Comparison of ENCODE assay signal across 11 cellular contexts in genomic region chrX:104310084-104310483, GRCh38. TPM values are rescaled to one million over a fixed set of nuclear protein-coding genes. Genes with fewer than 3 reads are reported as not detected.
A peak's percentile ranks its signal among the peaks of the same experiment; 100 is the strongest.
DNase-seq lines count a peak whose midpoint lies in the region; ATAC-seq and TF ChIP-seq lines count a peak whose summit lies in the region.
"Had no signal": no experiment of that assay in that cellular context is flagged by ENCODE, and none has a peak within 500 bp of the region (broad histone marks: within the 10 kb centered on the region; RNA-seq: fewer than 3 reads in every experiment).

No MANE protein-coding gene starts in this region.

- TF ChIP-seq POLR2A in gastrocnemius medialis (IDR thresholded peaks at IDR 0.05): no peak

- peak; percentile 43 for TF ChIP-seq CTCF in AG04450 (IDR thresholded peaks at IDR 0.05; ENCODE audit: low read depth, low read length)
- no peak for TF ChIP-seq CTCF in gastrocnemius medialis (IDR thresholded peaks at IDR 0.05 in 4 of 5, conservative IDR thresholded peaks at IDR 0.05 in 1 of 5)

- DNase-seq in AG04450 (ENCODE audit: low read depth, low spot score) (no peak), HuH-7 (ENCODE audit: low spot score) (peak; percentile 4), amniotic epithelial cell (ENCODE audit: low read depth) (peak; percentile 39), kidney glomerular epithelial cell (lab: John Stamatoyannopoulos, UW) (peak; percentile 27), gastrocnemius medialis (no peak), NCI-H2171 (lab: John Stamatoyannopoulos, UW) (no peak)
- no peak for DNase-seq in activated CD4-positive, alpha-beta T cell treated with anti-CD3 and anti-CD28 coated beads for 1 hour
- DNase-seq: central memory CD4-positive, alpha-beta T cell; upper lobe of left lung had no signal

- ATAC-seq in HG03159 (IDR thresholded peaks at IDR 0.05; ENCODE audit: unreplicated experiment) (no peak), gastrocnemius medialis (no peak)

- CTCF ChIA-PET in AG04450 (lab: Charles Lee): interaction anchor here (0.7 to 2.7 kb wide), 11 partner anchors 10 to 880 kb away, joined by 3 to 34 read pairs (median 6); no protein-coding TSS in a partner anchor

- POLR2A ChIA-PET in AG04450 (lab: Yijun Ruan, JAX): no interaction called here

- in situ Hi-C loops in gastrocnemius medialis (cut with MboI; ENCODE audit: low sequenced_read_pairs in 4 of 4): no loop called here

- H3K27me3 ChIP-seq in AG04450 (ENCODE audit: control insufficient read depth, insufficient read depth, low read length): no peaks in the 10 kb centered on the region
- H3K27me3 ChIP-seq in gastrocnemius medialis: no peaks in the 10 kb centered on the region
- H3K27me3 ChIP-seq: upper lobe of left lung had no signal

- no peaks in the 10 kb centered on the region for H3K9me3 ChIP-seq in AG04450 (ENCODE audit: control insufficient read depth, insufficient read depth, low read length)
- no peaks in the 10 kb centered on the region for H3K9me3 ChIP-seq in gastrocnemius medialis
- H3K9me3 ChIP-seq: upper lobe of left lung had no signal

- H3K4me3 ChIP-seq in AG04450 (ENCODE audit: low read depth, low read length): peak overlapping the region; percentile 39; the same call in 1 of the 2 replicates
- H3K4me3 ChIP-seq in gastrocnemius medialis: no peak overlapping the region
- H3K4me3 ChIP-seq: upper lobe of left lung had no signal

- intact Hi-C loops in gastrocnemius medialis (cut with DNase I; ENCODE audit: low total_unique reads): no loop called here

- no peaks in the 10 kb centered on the region for H3K4me1 ChIP-seq in gastrocnemius medialis
- H3K4me1 ChIP-seq: parathyroid adenoma, upper lobe of left lung had no signal

- H3K27ac ChIP-seq in AG04450 (ENCODE audit: low read depth, low read length): no peak overlapping the region
- no peak overlapping the region for H3K27ac ChIP-seq in gastrocnemius medialis
- H3K27ac ChIP-seq: parathyroid adenoma, upper lobe of left lung had no signal

- no peaks in the 10 kb centered on the region for H3K36me3 ChIP-seq in gastrocnemius medialis
- H3K36me3 ChIP-seq: upper lobe of left lung had no signal

RNA-seq across cellular contexts. Expression of gene ESX1, which starts 55.4 kb away (rescaled TPM):
- not detected in 2 replicates for polyA plus RNA-seq in AG04450 (2011; rRNA removed)
- not detected in 2 replicates for polyA minus RNA-seq in AG04450 (2011; rRNA and poly(A)+ RNA removed)
- total RNA-seq in gastrocnemius medialis: not detected
- total RNA-seq: upper lobe of left lung had no signal

Comparison
In these comparisons a context has a peak if more than half of its experiments do, and no peak if none do; other contexts are left out.
1. DNase-seq: peak in HuH-7 (single experiment), amniotic epithelial cell (single experiment) and kidney glomerular epithelial cell (single experiment); none in AG04450 (single experiment), gastrocnemius medialis (0 of 2), NCI-H2171 (single experiment) and activated CD4-positive, alpha-beta T cell treated with anti-CD3 and anti-CD28 coated beads for 1 hour (single experiment).